In the genomic region with DNA sequence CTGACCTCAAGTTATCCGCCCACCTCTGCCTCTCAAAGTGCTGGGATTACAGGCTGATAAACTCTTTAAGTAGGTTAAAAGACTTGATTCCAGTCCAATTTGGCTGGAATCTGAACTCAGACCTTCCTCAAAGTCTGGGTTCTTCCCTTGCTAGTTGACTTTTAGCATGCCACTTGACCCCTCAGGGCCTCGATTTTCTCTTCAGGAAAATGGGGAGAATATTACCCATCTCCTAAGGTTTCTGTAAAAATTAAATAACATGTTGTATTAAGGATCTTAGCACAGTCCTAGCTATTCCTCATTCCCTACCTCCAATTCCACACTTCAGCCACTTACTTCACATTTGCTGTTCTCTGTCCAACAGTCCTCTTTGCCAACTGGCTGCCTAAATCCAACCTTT, we compare ENCODE assay signal across 22 cellular contexts. TPM values are rescaled to one million over a fixed set of nuclear protein-coding genes. Genes with fewer than 3 reads are reported as not detected.
DNase-seq lines count a peak whose midpoint lies in the region; ATAC-seq and TF ChIP-seq lines count a peak whose summit lies in the region.
"Had no signal": no experiment of that assay in that cellular context is flagged by ENCODE, and none has a peak within 500 bp of the region (broad histone marks: within the 10 kb centered on the region; RNA-seq: fewer than 3 reads in every experiment).

No MANE protein-coding gene starts in this region.

- ATAC-seq in SK-N-SH treated with all-trans-retinoic acid at 6 μM for 48 hours: no peak
- no peak for ATAC-seq in activated T-helper 17 cell treated with anti-CD3 and anti-CD28 coated beads, Interleukin-2, amount 50 U/mL, for 72 hours (replicated peaks)
- ATAC-seq: activated CD8-positive, alpha-beta memory T cell treated with anti-CD3 and anti-CD28 coated beads, Interleukin-2, amount 10 ng/mL, durations not matched to agents 7 days and 5 days; gastroesophageal sphincter; right cardiac atrium had no signal

- H3K4me3 ChIP-seq in SK-N-SH (ENCODE audit: low read depth in 2 of 2, low read length in 1 of 2): no peak overlapping the region
- no peak overlapping the region for H3K4me3 ChIP-seq in skeletal muscle satellite cell (ENCODE audit: low read length)
- H3K4me3 ChIP-seq in effector memory CD4-positive, alpha-beta T cell (ENCODE audit: insufficient read depth, low read depth, low read length, poor library complexity, severe bottlenecking): no peak overlapping the region
- H3K4me3 ChIP-seq: lung had no signal

- no peaks in the 10 kb centered on the region for H3K9me2 ChIP-seq in SK-N-SH

- no peak for TF ChIP-seq EP300 in SK-N-SH (IDR thresholded peaks at IDR 0.05; ENCODE audit: borderline replicate concordance in 1 of 2, low read depth in 1 of 2, low read length in 1 of 2)

- H3K79me2 ChIP-seq in SK-N-SH (ENCODE audit: insufficient read depth): peaks cover 67% of the 10 kb centered on the region

- H2AFZ ChIP-seq in SK-N-SH (ENCODE audit: low read depth): no peak overlapping the region

- peaks cover 17 to 21% of the 10 kb centered on the region in 2 experiments for H3K36me3 ChIP-seq in SK-N-SH (replicated peaks in 1 of 2; ENCODE audit: control insufficient read depth in 1 of 2, insufficient read depth in 2 of 2, low read length in 1 of 2)
- peaks cover 29% of the 10 kb centered on the region for H3K36me3 ChIP-seq in skeletal muscle satellite cell (ENCODE audit: insufficient read depth, low read length)
- H3K36me3 ChIP-seq in effector memory CD4-positive, alpha-beta T cell (ENCODE audit: control insufficient read depth, insufficient read depth, low read length): peaks cover 23% of the 10 kb centered on the region

- no peaks in the 10 kb centered on the region for H3K27me3 Mint-ChIP-seq in activated T-helper 17 cell treated with anti-CD3 and anti-CD28 coated beads, Interleukin-2, amount 50 U/mL, for 72 hours
- peaks cover 4% of the 10 kb centered on the region for H3K27me3 Mint-ChIP-seq in glutamatergic neuron (ENCODE audit: unreplicated experiment)
- H3K27me3 Mint-ChIP-seq: activated CD8-positive, alpha-beta memory T cell treated with anti-CD3 and anti-CD28 coated beads, Interleukin-2, amount 10 ng/mL, durations not matched to agents 7 days and 5 days had no signal

- H3K4me2 ChIP-seq in SK-N-SH (peak overlapping the region; percentile 91), skeletal muscle satellite cell (ENCODE audit: low read length) (peak overlapping the region; percentile 90)

- CTCF ChIA-PET in SK-N-SH (lab: Yijun Ruan, JAX): interaction anchor here (0.7 to 1.7 kb wide), 3 partner anchors 22 to 320 kb away, joined by 3 to 4 read pairs (median 3); no protein-coding TSS in a partner anchor

- peaks cover 15 to 17% of the 10 kb centered on the region in 2 experiments; a peak in 2 of 4 replicates for H3K4me1 ChIP-seq in SK-N-SH (ENCODE audit: control insufficient read depth in 1 of 2, insufficient read depth in 2 of 2, low read depth in 1 of 2, low read length in 1 of 2)
- peaks cover 30% of the 10 kb centered on the region for H3K4me1 ChIP-seq in skeletal muscle satellite cell (ENCODE audit: control insufficient read depth, insufficient read depth, low read length)
- H3K4me1 ChIP-seq in effector memory CD4-positive, alpha-beta T cell (ENCODE audit: control insufficient read depth, insufficient read depth, low read length, poor library complexity, severe bottlenecking): peaks cover 16% of the 10 kb centered on the region

- no peaks in the 10 kb centered on the region for H3F3A ChIP-seq in SK-N-SH (replicated peaks; ENCODE audit: insufficient read depth)

- H3K9me3 ChIP-seq in SK-N-SH (no peaks in the 10 kb centered on the region), skeletal muscle satellite cell (replicated peaks; ENCODE audit: low read length) (no peaks in the 10 kb centered on the region)
- H3K9me3 ChIP-seq in effector memory CD4-positive, alpha-beta T cell (ENCODE audit: control insufficient read depth, low read length): no peaks in the 10 kb centered on the region
- H3K9me3 ChIP-seq: gastroesophageal sphincter had no signal

- peaks cover 39% of the 10 kb centered on the region for H4K20me1 ChIP-seq in SK-N-SH (ENCODE audit: insufficient read depth)

- H3K9me3 Mint-ChIP-seq in activated T-helper 17 cell treated with anti-CD3 and anti-CD28 coated beads, Interleukin-2, amount 50 U/mL, for 72 hours: no peaks in the 10 kb centered on the region
- peaks cover 10% of the 10 kb centered on the region for H3K9me3 Mint-ChIP-seq in glutamatergic neuron (ENCODE audit: unreplicated experiment)
- H3K9me3 Mint-ChIP-seq: activated naive CD4-positive, alpha-beta T cell treated with anti-CD3 and anti-CD28 coated beads for 36 hours; CD4-positive, CD25-positive, alpha-beta regulatory T cell; neural crest cell had no signal

- peak overlapping the region; percentile 61 for H3K27ac Mint-ChIP-seq in activated T-helper 17 cell treated with anti-CD3 and anti-CD28 coated beads, Interleukin-2, amount 50 U/mL, for 72 hours
- H3K27ac Mint-ChIP-seq in glutamatergic neuron (ENCODE audit: unreplicated experiment): peak overlapping the region; percentile 45
- H3K27ac Mint-ChIP-seq: activated naive CD4-positive, alpha-beta T cell treated with anti-CD3 and anti-CD28 coated beads for 36 hours had no signal

- no peak for TF ChIP-seq RAD21 in SK-N-SH (IDR thresholded peaks at IDR 0.05; ENCODE audit: low read length)

- H3K4me1 Mint-ChIP-seq in activated T-helper 17 cell treated with anti-CD3 and anti-CD28 coated beads, Interleukin-2, amount 50 U/mL, for 72 hours: peaks cover 31% of the 10 kb centered on the region
- peaks cover 7% of the 10 kb centered on the region for H3K4me1 Mint-ChIP-seq in glutamatergic neuron (ENCODE audit: low read depth, unreplicated experiment)

- peak overlapping the region; percentile 99 for H3K4me3 Mint-ChIP-seq in activated T-helper 17 cell treated with anti-CD3 and anti-CD28 coated beads, Interleukin-2, amount 50 U/mL, for 72 hours
- peak overlapping the region; percentile 39 for H3K4me3 Mint-ChIP-seq in glutamatergic neuron (ENCODE audit: unreplicated experiment)

- DNase-seq in SK-N-SH (no peak), glutamatergic neuron (no peak), putamen (ENCODE audit: low spot score) (no peak), NCI-H2171 treated with DMSO at 0.1 percent for 48 hours (lab: John Stamatoyannopoulos, UW) (no peak)
- no peak for DNase-seq in effector memory CD4-positive, alpha-beta T cell
- DNase-seq: activated CD8-positive, alpha-beta memory T cell treated with anti-CD3 and anti-CD28 coated beads, Interleukin-2, amount 10 ng/mL, durations not matched to agents 7 days and 5 days; activated naive CD4-positive, alpha-beta T cell treated with anti-CD3 and anti-CD28 coated beads for 36 hours; GOT3; MM.1S; NCI-H2081 treated with DMSO at 0.1 percent for 48 hours; right cardiac atrium; RPMI8226; stimulated activated CD4-positive, alpha-beta T cell treated with anti-CD3 and anti-CD28 coated beads, Interleukin-2, amount 100 ng/mL, for 48 hours had no signal

- H3K36me3 Mint-ChIP-seq in activated T-helper 17 cell treated with anti-CD3 and anti-CD28 coated beads, Interleukin-2, amount 50 U/mL, for 72 hours (ENCODE audit: low read depth): peaks cover 55% of the 10 kb centered on the region
- H3K36me3 Mint-ChIP-seq in glutamatergic neuron (ENCODE audit: unreplicated experiment): no peaks in the 10 kb centered on the region

- POLR2A ChIA-PET in SK-N-SH (lab: Yijun Ruan, JAX): interaction anchor here (1.5 kb wide), 1 partner anchor 15 kb away, joined by 3 read pairs; no protein-coding TSS in a partner anchor

- H3K9ac ChIP-seq in SK-N-SH (no peak overlapping the region), skeletal muscle satellite cell (ENCODE audit: low read depth, low read length) (no peak overlapping the region)

- H3K27me3 ChIP-seq in SK-N-SH (ENCODE audit: insufficient read depth): no peaks in the 10 kb centered on the region
- no peaks in the 10 kb centered on the region for H3K27me3 ChIP-seq in skeletal muscle satellite cell (ENCODE audit: control insufficient read depth, insufficient read depth, low read length)
- H3K27me3 ChIP-seq in effector memory CD4-positive, alpha-beta T cell (replicated peaks; ENCODE audit: control insufficient read depth, insufficient read depth, low read length, poor library complexity, severe bottlenecking): no peaks in the 10 kb centered on the region
- H3K27me3 ChIP-seq: brain microvascular endothelial cell, gastroesophageal sphincter had no signal

- H3K27ac ChIP-seq in SK-N-SH (ENCODE audit: low read depth in 2 of 2, low read length in 1 of 2): no peak overlapping the region
- H3K27ac ChIP-seq in effector memory CD4-positive, alpha-beta T cell (ENCODE audit: insufficient read depth, low read length, poor library complexity, severe bottlenecking): no peak overlapping the region
- H3K27ac ChIP-seq: 22Rv1, brain microvascular endothelial cell had no signal

- WGBS in SK-N-SH (ENCODE audit: low lambda C conversion rate): 93% methylated on average over 2 of the region's 2 CpGs

- TF ChIP-seq CTCF in SK-N-SH (IDR thresholded peaks at IDR 0.05) (no peak), glutamatergic neuron (IDR thresholded peaks at IDR 0.05; ENCODE audit: partially characterized antibody, unreplicated experiment) (no peak)

TF ChIP-seq in SK-N-SH, 30 proteins besides CTCF, POLR2A, EP300 and RAD21 (continues in another document):
- TF ChIP-seq RCOR1 (IDR thresholded peaks at IDR 0.05; ENCODE audit: low read length) (no peak), YY1 (IDR thresholded peaks at IDR 0.05; ENCODE audit: low read depth) (no peak)

TF ChIP-seq in SK-N-SH treated with all-trans-retinoic acid at 6 μM for 48 hours, 23 proteins besides CTCF, POLR2A, EP300 and RAD21 (continues in another document):
- no peak for TF ChIP-seq ARNTL (CRISPR knock-in tag; IDR thresholded peaks at IDR 0.05; ENCODE audit: borderline replicate concordance, low read depth)
- TF ChIP-seq OSR1 (CRISPR knock-in tag; IDR thresholded peaks at IDR 0.05): no peak
- TF ChIP-seq RARB (CRISPR knock-in tag; IDR thresholded peaks at IDR 0.05): no peak
- no peak for TF ChIP-seq ESRRG (CRISPR knock-in tag; IDR thresholded peaks at IDR 0.05)
- TF ChIP-seq ZC3H10 (CRISPR knock-in tag; IDR thresholded peaks at IDR 0.05): no peak
- TF ChIP-seq ZNF70 (CRISPR knock-in tag; IDR thresholded peaks at IDR 0.05): no peak

RNA-seq across cellular contexts. Expression of a gene that starts 1.9 kb away (rescaled TPM):
- 30.1 and 47.2 TPM in 2 replicates for polyA plus RNA-seq in SK-N-SH (2012; rRNA removed)
- polyA plus RNA-seq in SK-N-SH (2012; cell fraction: cytosol; rRNA removed): 21.3 and 28.8 TPM in 2 replicates
- 84.5 and 107 TPM in 2 replicates for polyA plus RNA-seq in SK-N-SH (2012; cell fraction: nucleus; rRNA removed)
- 10 to 100 TPM; 56.1 to 60.4 TPM for total RNA-seq in activated T-helper 17 cell treated with anti-CD3 and anti-CD28 coated beads, Interleukin-2, amount 50 U/mL, for 72 hours
- total RNA-seq in glutamatergic neuron (ENCODE audit: unreplicated experiment): 106 TPM
- total RNA-seq in skeletal muscle satellite cell (2012; rRNA removed): 53.5 and 54.0 TPM in 2 replicates

RNA-seq across cellular contexts. Expression of a gene that starts 2.1 kb away (rescaled TPM):
- polyA plus RNA-seq in SK-N-SH (2012; rRNA removed): 25.5 and 28.6 TPM in 2 replicates
- 8.9 and 9.8 TPM in 2 replicates for polyA plus RNA-seq in SK-N-SH (2012; cell fraction: cytosol; rRNA removed)
- 87.5 and 111 TPM in 2 replicates for polyA plus RNA-seq in SK-N-SH (2012; cell fraction: nucleus; rRNA removed)
- 10 to 100 TPM; 12.9 to 14.3 TPM for total RNA-seq in activated T-helper 17 cell treated with anti-CD3 and anti-CD28 coated beads, Interleukin-2, amount 50 U/mL, for 72 hours
- 22.9 TPM for total RNA-seq in glutamatergic neuron (ENCODE audit: unreplicated experiment)
- 11.8 and 13.2 TPM in 2 replicates for total RNA-seq in skeletal muscle satellite cell (2012; rRNA removed)
